Comparison of ENCODE assay signal across 8 cellular contexts in genomic region chr9:95055851-95056551, GRCh38.
DNase-seq lines count a peak whose midpoint lies in the region; ATAC-seq, FAIRE-seq and TF ChIP-seq lines count a peak whose summit lies in the region.
"Had no signal": no experiment of that assay in that cellular context is flagged by ENCODE, and none has a peak within 500 bp of the region (broad histone marks: within the 10 kb centered on the region; RNA-seq: fewer than 3 reads in every experiment).

No MANE protein-coding gene starts in this region.

- H3K4me3 ChIP-seq in ectodermal cell (ENCODE audit: insufficient read depth, low read depth, low read length) (no peak overlapping the region), lower lobe of right lung (peak overlapping the region; percentile 29), tibial nerve (peak overlapping the region in 3 of 4 donors; percentile 10 to 32 (median 21))
- no peak overlapping the region for H3K4me3 ChIP-seq in naive thymus-derived CD4-positive, alpha-beta T cell (ENCODE audit: low read length)

- TF ChIP-seq CTCF in lower lobe of right lung (IDR thresholded peaks at IDR 0.05) = no peak
- TF ChIP-seq CTCF in tibial nerve (IDR thresholded peaks at IDR 0.05) = no peak

- no peak overlapping the region for H3K27ac Mint-ChIP-seq in naive thymus-derived CD4-positive, alpha-beta T cell
- H3K27ac Mint-ChIP-seq: activated naive CD8-positive, alpha-beta T cell had no signal

- H3K4me1 ChIP-seq in ectodermal cell (ENCODE audit: control insufficient read depth, insufficient read depth, low read length) (peaks cover 33% of the 10 kb centered on the region), lower lobe of right lung (peaks cover 83% of the 10 kb centered on the region), tibial nerve (peaks cover 0 to 99% (median 65%) of the 10 kb centered on the region in 4 donors)
- H3K4me1 ChIP-seq in naive thymus-derived CD4-positive, alpha-beta T cell (ENCODE audit: control insufficient read depth in 2 of 2, insufficient read depth in 2 of 2, low read length in 2 of 2) = no peaks in the 10 kb centered on the region

- H3K36me3 Mint-ChIP-seq in naive thymus-derived CD4-positive, alpha-beta T cell = peaks cover 0 to 12% (median 3%) of the 10 kb centered on the region in 5 donors

- no peaks in the 10 kb centered on the region for H3K9me3 Mint-ChIP-seq in naive thymus-derived CD4-positive, alpha-beta T cell

- TF ChIP-seq EP300 in tibial nerve (IDR thresholded peaks at IDR 0.05) = peak; percentile 27 to 59

- no peaks in the 10 kb centered on the region for H3K36me3 ChIP-seq in ectodermal cell (ENCODE audit: control insufficient read depth, insufficient read depth, low read length)
- peaks cover 8% of the 10 kb centered on the region for H3K36me3 ChIP-seq in lower lobe of right lung
- no peaks in the 10 kb centered on the region for H3K36me3 ChIP-seq in tibial nerve
- peaks cover 0 to 3% (median 0%) of the 10 kb centered on the region in 3 experiments for H3K36me3 ChIP-seq in naive thymus-derived CD4-positive, alpha-beta T cell (ENCODE audit: control insufficient read depth in 2 of 3, insufficient read depth in 3 of 3, low read length in 3 of 3)

- H3K27me3 Mint-ChIP-seq in naive thymus-derived CD4-positive, alpha-beta T cell = peaks cover 0 to 11% (median 6%) of the 10 kb centered on the region in 5 donors
- H3K27me3 Mint-ChIP-seq: activated naive CD8-positive, alpha-beta T cell had no signal

- POLR2A ChIA-PET in naive thymus-derived CD4-positive, alpha-beta T cell (lab: Charles Lee) = interaction anchor here (0.7 kb wide), 1 partner anchor 11 kb away, joined by 3 read pairs; no protein-coding TSS in a partner anchor

- DNase-seq in NCI-H2029 treated with DMSO at 0.1 percent for 48 hours (lab: John Stamatoyannopoulos, UW) (peak; percentile 64), lower lobe of right lung (no peak), tibial nerve (ENCODE audit: low spot score in 2 of 2) (no peak), GM12891 (ENCODE audit: insufficient read length, low spot score) (no peak), posterior vena cava (ENCODE audit: low spot score) (no peak)
- DNase-seq in naive thymus-derived CD4-positive, alpha-beta T cell = no peak

- H3K27ac ChIP-seq in ectodermal cell (ENCODE audit: insufficient read depth, low read depth, low read length, poor library complexity, severe bottlenecking) = peak overlapping the region; percentile 48
- peak overlapping the region; percentile 62 for H3K27ac ChIP-seq in lower lobe of right lung
- peak overlapping the region; percentile 39 to 93 (median 76) for H3K27ac ChIP-seq in tibial nerve
- H3K27ac ChIP-seq in naive thymus-derived CD4-positive, alpha-beta T cell (ENCODE audit: low read depth, low read length) = no peak overlapping the region

- CTCF ChIA-PET in naive thymus-derived CD4-positive, alpha-beta T cell (lab: Charles Lee) = no interaction called here

- H3K27me3 ChIP-seq in ectodermal cell (ENCODE audit: control insufficient read depth, insufficient read depth, low read length, poor library complexity, severe bottlenecking) (no peaks in the 10 kb centered on the region), lower lobe of right lung (ENCODE audit: low read depth) (no peaks in the 10 kb centered on the region), tibial nerve (no peaks in the 10 kb centered on the region)
- H3K27me3 ChIP-seq in naive thymus-derived CD4-positive, alpha-beta T cell (ENCODE audit: control insufficient read depth in 2 of 2, insufficient read depth in 2 of 2, low read length in 2 of 2) = no peaks in the 10 kb centered on the region

- H3K4me3 Mint-ChIP-seq in naive thymus-derived CD4-positive, alpha-beta T cell = no peak overlapping the region
- H3K4me3 Mint-ChIP-seq: activated naive CD8-positive, alpha-beta T cell had no signal

- H3K4me1 Mint-ChIP-seq in naive thymus-derived CD4-positive, alpha-beta T cell = peaks cover 0 to 5% (median 0%) of the 10 kb centered on the region in 7 donors

- 77 to 82% methylated on average over 14 to 15 of the region's 15 CpGs for WGBS in ectodermal cell, 2 experiments
- 29% methylated on average over 12 to 15 of the region's 15 CpGs for WGBS in tibial nerve, 2 donors

- intact Hi-C loops in lower lobe of right lung (cut with DNase I) = no loop called here
- intact Hi-C loops in naive thymus-derived CD4-positive, alpha-beta T cell (cut with micrococcal nuclease) = no loop called here
- intact Hi-C loops in posterior vena cava (cut with DNase I) = no loop called here

- H3K9me3 ChIP-seq in ectodermal cell (ENCODE audit: control insufficient read depth, low read length) (no peaks in the 10 kb centered on the region), lower lobe of right lung (no peaks in the 10 kb centered on the region), tibial nerve (no peaks in the 10 kb centered on the region)
- no peaks in the 10 kb centered on the region for H3K9me3 ChIP-seq in naive thymus-derived CD4-positive, alpha-beta T cell (ENCODE audit: control insufficient read depth in 2 of 3, low read length in 3 of 3)

- peak in 1 of 2 donors; percentile 10 for TF ChIP-seq POLR2A in tibial nerve (IDR thresholded peaks at IDR 0.05)
- TF ChIP-seq POLR2A in GM12891 (IDR thresholded peaks at IDR 0.05; ENCODE audit: low read depth, low read length) = no peak

- no peak for FAIRE-seq in GM12891 (lab: Jason Lieb, UNC)

- ATAC-seq in lower lobe of right lung = peak; percentile 17 to 24
- no peak for ATAC-seq in naive thymus-derived CD4-positive, alpha-beta T cell

TF ChIP-seq in GM12891, 5 proteins besides CTCF, POLR2A, EP300 and RAD21:
- TF ChIP-seq POU2F2 (IDR thresholded peaks at IDR 0.05; ENCODE audit: low read depth, low read length) (no peak), POLR2AphosphoS5 (IDR thresholded peaks at IDR 0.05; ENCODE audit: low read depth, low read length) (no peak), PAX5 (IDR thresholded peaks at IDR 0.05; ENCODE audit: insufficient read depth, low read length, severe bottlenecking) (no peak), SPI1 (IDR thresholded peaks at IDR 0.05; ENCODE audit: low read depth, low read length) (no peak), TAF1 (IDR thresholded peaks at IDR 0.05; ENCODE audit: low read depth, low read length) (no peak)

Comparison
In these comparisons a context has a peak if more than half of its experiments do, and no peak if none do; other contexts are left out.
1. H3K4me3 ChIP-seq: peak in lower lobe of right lung (single experiment) and tibial nerve (3 of 4); none in ectodermal cell (single experiment) and naive thymus-derived CD4-positive, alpha-beta T cell (single experiment).